ENCODE assay signal across 11 cellular contexts in genomic region chr14:52701223-52701622, GRCh38. TPM values are rescaled to one million over a fixed set of nuclear protein-coding genes. Genes with fewer than 3 reads are reported as not detected.
A peak's percentile ranks its signal among the peaks of the same experiment; 100 is the strongest.
DNase-seq lines count a peak whose midpoint lies in the region; ATAC-seq and TF ChIP-seq lines count a peak whose summit lies in the region.
"Had no signal": no experiment of that assay in that cellular context is flagged by ENCODE, and none has a peak within 500 bp of the region (broad histone marks: within the 10 kb centered on the region; RNA-seq: fewer than 3 reads in every experiment).

No MANE protein-coding gene starts in this region.

- no peaks in the 10 kb centered on the region for H4K20me1 ChIP-seq in GM23248 (ENCODE audit: insufficient read depth)

- no peak for DNase-seq in GM23248
- peak; percentile 9 for DNase-seq in SW480 (ENCODE audit: low spot score)
- DNase-seq in fibroblast of pulmonary artery (ENCODE audit: low read depth) = peak; percentile 59
- no peak for DNase-seq in gastrocnemius medialis
- DNase-seq in epidermal melanocyte (ENCODE audit: insufficient read length, low spot score) = no peak
- DNase-seq in germinal center (ENCODE audit: low spot score) = no peak
- no peak for DNase-seq in middle frontal gyrus (ENCODE audit: extremely low spot score, low spot score)
- DNase-seq: activated CD4-positive, alpha-beta memory T cell treated with anti-CD3 and anti-CD28 coated beads, Interleukin-2, amount 10 ng/mL, durations not matched to agents 7 days and 5 days; CD4-positive, CD25-positive, alpha-beta regulatory T cell; T-helper 2 cell had no signal

- H3K4me1 ChIP-seq in GM23248 (ENCODE audit: insufficient read depth) = peaks cover 10% of the 10 kb centered on the region
- H3K4me1 ChIP-seq in gastrocnemius medialis = peaks cover 0 to under 1% of the 10 kb centered on the region in 2 donors

- H3K9ac ChIP-seq in GM23248 = no peak overlapping the region

- no peaks in the 10 kb centered on the region for H3K27me3 ChIP-seq in GM23248 (replicated peaks; ENCODE audit: insufficient read depth)
- H3K27me3 ChIP-seq in gastrocnemius medialis = no peaks in the 10 kb centered on the region

- H3K4me3 ChIP-seq in GM23248 (no peak overlapping the region), fibroblast of pulmonary artery (replicated peaks; ENCODE audit: low read depth, low read length) (no peak overlapping the region), gastrocnemius medialis (no peak overlapping the region)

- H3K9me3 ChIP-seq in GM23248 (ENCODE audit: low read depth) = no peaks in the 10 kb centered on the region
- no peaks in the 10 kb centered on the region for H3K9me3 ChIP-seq in gastrocnemius medialis

- 83 to 86% methylated on average over 3 of the region's 3 CpGs for whole genome bisulfite sequencing in GM23248 (ENCODE audit: low coverage in 1 of 2, low lambda C conversion rate in 2 of 2, missing lambda C conversion rate in 2 of 2), 2 experiments

- intact Hi-C loops in gastrocnemius medialis (cut with DNase I; ENCODE audit: low total_unique reads) = no loop called here

- no peaks in the 10 kb centered on the region for H3K79me2 ChIP-seq in GM23248 (ENCODE audit: insufficient read depth)

- H3K4me2 ChIP-seq in GM23248 (ENCODE audit: unreplicated experiment) = no peak overlapping the region

- peaks cover 15% of the 10 kb centered on the region for H3F3A ChIP-seq in GM23248 (ENCODE audit: insufficient read depth)

- H3K9me2 ChIP-seq in GM23248 (ENCODE audit: insufficient read depth) = no peaks in the 10 kb centered on the region

- no peak for TF ChIP-seq CTCF in fibroblast of pulmonary artery (IDR thresholded peaks at IDR 0.05; ENCODE audit: low read length, missing control alignments)
- no peak for TF ChIP-seq CTCF in gastrocnemius medialis (IDR thresholded peaks at IDR 0.05 in 4 of 5, conservative IDR thresholded peaks at IDR 0.05 in 1 of 5)

- 0 out of 2 replicates have a peak overlapping the region, but pooled peaks have one; percentile 13 for H2AFZ ChIP-seq in GM23248

- in situ Hi-C loops in GM23248 (cut with MboI) (no loop called here), gastrocnemius medialis (cut with MboI; ENCODE audit: low sequenced_read_pairs in 4 of 4) (no loop called here)

- H3K27ac ChIP-seq in GM23248 (no peak overlapping the region), gastrocnemius medialis (peak overlapping the region in 3 of 4 donors; percentile 13 to 48 (median 46))

- ATAC-seq in gastrocnemius medialis (no peak), HG03025 (IDR thresholded peaks at IDR 0.05; ENCODE audit: low FRiP score, unreplicated experiment) (no peak)

- H3K36me3 ChIP-seq in GM23248 (ENCODE audit: low read depth) = no peaks in the 10 kb centered on the region
- H3K36me3 ChIP-seq in gastrocnemius medialis = no peaks in the 10 kb centered on the region

- TF ChIP-seq POLR2A in gastrocnemius medialis (IDR thresholded peaks at IDR 0.05) = no peak

RNA-seq across cellular contexts. Expression of gene PSMC6, which starts 5.8 kb away (rescaled TPM):
- 68.3 and 108 TPM in 2 replicates for total RNA-seq in GM23248 (2014; rRNA removed; shearing (Covaris generic))
- polyA plus RNA-seq in GM23248 (2016; fragmentation: Nextera tagmentation; extraction: Ambion mirVana) = 92.4 and 98.8 TPM in 2 replicates
- total RNA-seq in gastrocnemius medialis = 100 to 1,000 TPM; 158 to 251 (median 178) TPM

RNA-seq across cellular contexts. Expression of gene ERO1A, which starts 5.9 kb away (rescaled TPM):
- 82.7 and 91.1 TPM in 2 replicates for total RNA-seq in GM23248 (2014; rRNA removed; shearing (Covaris generic))
- polyA plus RNA-seq in GM23248 (2016; fragmentation: Nextera tagmentation; extraction: Ambion mirVana) = 45.1 and 48.6 TPM in 2 replicates
- total RNA-seq in gastrocnemius medialis = 10 to 100 TPM; 11.9 to 25.6 (median 19.1) TPM

RNA-seq across cellular contexts. Expression of gene STYX, which starts 28.7 kb away (rescaled TPM):
- 19.3 and 20.1 TPM in 2 replicates for total RNA-seq in GM23248 (2014; rRNA removed; shearing (Covaris generic))
- polyA plus RNA-seq in GM23248 (2016; fragmentation: Nextera tagmentation; extraction: Ambion mirVana) = 21.7 and 23.0 TPM in 2 replicates
- total RNA-seq in gastrocnemius medialis = 10 to 100 TPM; 17.1 to 30.7 (median 20.3) TPM

Comparison
In these comparisons a context has a peak if more than half of its experiments do, and no peak if none do; other contexts are left out.
1. DNase-seq: peak in SW480 (single experiment) and fibroblast of pulmonary artery (single experiment); none in GM23248 (single experiment), gastrocnemius medialis (0 of 2), epidermal melanocyte (single experiment), germinal center (single experiment) and middle frontal gyrus (single experiment).